9 cellular contexts compared by ENCODE assay signal in the genomic region with DNA sequence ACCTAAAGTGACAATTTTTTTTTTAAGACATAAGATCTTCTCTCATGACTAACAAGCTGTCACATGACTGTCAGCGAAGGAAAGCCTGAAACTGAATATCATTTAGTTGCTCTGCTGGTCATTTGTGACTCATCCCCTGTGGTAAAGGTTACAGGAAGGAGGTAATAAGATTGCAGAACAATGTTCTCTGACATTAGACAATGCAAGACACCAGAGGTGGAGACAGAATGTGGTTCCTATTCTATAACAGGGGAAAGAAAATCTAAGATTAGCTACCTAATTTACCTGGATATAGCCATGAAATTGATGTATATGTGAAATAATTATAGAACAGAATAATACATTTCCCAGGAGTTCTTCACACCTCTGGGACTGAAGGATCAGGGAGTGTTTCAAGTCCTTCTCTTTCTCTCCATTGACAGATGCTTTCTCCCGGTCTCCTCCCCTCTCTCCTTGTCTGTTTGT. TPM values are rescaled to one million over a fixed set of nuclear protein-coding genes. Genes with fewer than 3 reads are reported as not detected.
A peak's percentile ranks its signal among the peaks of the same experiment; 100 is the strongest.
DNase-seq lines count a peak whose midpoint lies in the region; ATAC-seq and TF ChIP-seq lines count a peak whose summit lies in the region.
"Had no signal": no experiment of that assay in that cellular context is flagged by ENCODE, and none has a peak within 500 bp of the region (broad histone marks: within the 10 kb centered on the region; RNA-seq: fewer than 3 reads in every experiment).

No MANE protein-coding gene starts in this region.

- intact Hi-C loops in Panc1 (cut with micrococcal nuclease; ENCODE audit: unreplicated experiment) = no loop called here

- no peaks in the 10 kb centered on the region for H3K27me3 Mint-ChIP-seq in activated naive CD4-positive, alpha-beta T cell treated with anti-CD3 and anti-CD28 coated beads, Interleukin-2, amount 10 ng/mL, durations not matched to agents 7 days and 5 days

- no peak overlapping the region for H3K27ac Mint-ChIP-seq in activated naive CD4-positive, alpha-beta T cell treated with anti-CD3 and anti-CD28 coated beads, Interleukin-2, amount 50 U/mL, for 72 hours
- no peak overlapping the region for H3K27ac Mint-ChIP-seq in activated naive CD4-positive, alpha-beta T cell treated with anti-CD3 and anti-CD28 coated beads, Interleukin-2, amount 10 ng/mL, durations not matched to agents 7 days and 5 days
- H3K27ac Mint-ChIP-seq: activated naive CD4-positive, alpha-beta T cell treated with anti-CD3 and anti-CD28 coated beads, Interleukin-2, amount 50 U/mL, for 24 hours had no signal

- CTCF ChIA-PET in activated naive CD4-positive, alpha-beta T cell treated with anti-CD3 and anti-CD28 coated beads, Interleukin-2, amount 10 ng/mL, durations not matched to agents 7 days and 5 days (lab: Charles Lee) = no interaction called here
- CTCF ChIA-PET in Panc1 (lab: Charles Lee) = no interaction called here

- POLR2A ChIA-PET in Panc1 (lab: Charles Lee) = no interaction called here

- no peak for TF ChIP-seq CTCF in Panc1 (IDR thresholded peaks at IDR 0.05)

- no peaks in the 10 kb centered on the region for H3K9me3 Mint-ChIP-seq in activated naive CD4-positive, alpha-beta T cell treated with anti-CD3 and anti-CD28 coated beads, Interleukin-2, amount 50 U/mL, for 72 hours
- no peaks in the 10 kb centered on the region for H3K9me3 Mint-ChIP-seq in activated naive CD4-positive, alpha-beta T cell treated with anti-CD3 and anti-CD28 coated beads, Interleukin-2, amount 10 ng/mL, durations not matched to agents 7 days and 5 days
- H3K9me3 Mint-ChIP-seq: activated naive CD4-positive, alpha-beta T cell treated with anti-CD3 and anti-CD28 coated beads, Interleukin-2, amount 50 U/mL, for 24 hours had no signal

- in situ Hi-C loops in Panc1 (cut with HindIII; ENCODE audit: low pct_unique_long_range_greater_than_20kb, low sequenced_read_pairs) = no loop called here

- peak; percentile 97 to 99 for ATAC-seq in activated naive CD4-positive, alpha-beta T cell treated with anti-CD3 and anti-CD28 coated beads, Interleukin-2, amount 50 U/mL, for 72 hours
- ATAC-seq in HG02981 (IDR thresholded peaks at IDR 0.05; ENCODE audit: unreplicated experiment) = peak; percentile 98
- ATAC-seq in Panc1 = no peak

- H3K27ac ChIP-seq in Panc1 (ENCODE audit: low read length) = no peak overlapping the region

- H3K4me3 ChIP-seq in Panc1 (ENCODE audit: low read depth in 2 of 2, low read length in 2 of 2) = no peak overlapping the region

- no peaks in the 10 kb centered on the region for H3K9me3 ChIP-seq in Panc1 (ENCODE audit: control insufficient read depth, insufficient read depth, low read depth, low read length)

- H3K4me3 Mint-ChIP-seq in activated naive CD4-positive, alpha-beta T cell treated with anti-CD3 and anti-CD28 coated beads, Interleukin-2, amount 10 ng/mL, durations not matched to agents 7 days and 5 days = no peak overlapping the region
- H3K4me3 Mint-ChIP-seq: activated naive CD4-positive, alpha-beta T cell treated with anti-CD3 and anti-CD28 coated beads, Interleukin-2, amount 50 U/mL, for 24 hours had no signal

- H3K36me3 ChIP-seq in Panc1 (ENCODE audit: control insufficient read depth, insufficient read depth, low read length) = no peaks in the 10 kb centered on the region

- no peaks in the 10 kb centered on the region for H3K36me3 Mint-ChIP-seq in activated naive CD4-positive, alpha-beta T cell treated with anti-CD3 and anti-CD28 coated beads, Interleukin-2, amount 50 U/mL, for 72 hours
- no peaks in the 10 kb centered on the region for H3K36me3 Mint-ChIP-seq in activated naive CD4-positive, alpha-beta T cell treated with anti-CD3 and anti-CD28 coated beads, Interleukin-2, amount 10 ng/mL, durations not matched to agents 7 days and 5 days
- H3K36me3 Mint-ChIP-seq: activated naive CD4-positive, alpha-beta T cell treated with anti-CD3 and anti-CD28 coated beads, Interleukin-2, amount 50 U/mL, for 24 hours had no signal

- no peaks in the 10 kb centered on the region for H3K27me3 ChIP-seq in Panc1 (ENCODE audit: control insufficient read depth, insufficient read depth, low read length)

- H3K4me1 ChIP-seq in Panc1 (ENCODE audit: control insufficient read depth, insufficient read depth, low read length) = no peaks in the 10 kb centered on the region

- H3K4me1 Mint-ChIP-seq in activated naive CD4-positive, alpha-beta T cell treated with anti-CD3 and anti-CD28 coated beads, Interleukin-2, amount 10 ng/mL, durations not matched to agents 7 days and 5 days = peaks cover 8% of the 10 kb centered on the region

- peak in 1 of 2 donors; percentile 5 for DNase-seq in activated naive CD4-positive, alpha-beta T cell treated with anti-CD3 and anti-CD28 coated beads, Interleukin-2, amount 50 U/mL, for 72 hours (ENCODE audit: low spot score in 2 of 2)
- DNase-seq in activated naive CD4-positive, alpha-beta T cell treated with anti-CD3 and anti-CD28 coated beads, Interleukin-2, amount 10 ng/mL, durations not matched to agents 7 days and 5 days = no peak
- DNase-seq in Panc1 (ENCODE audit: low read depth, low spot score) = peak; percentile 67
- DNase-seq in fibroblast of the conjunctiva (ENCODE audit: low read depth) = peak; percentile 61
- DNase-seq in NCI-H526 (lab: John Stamatoyannopoulos, UW) = no peak
- DNase-seq in hypothalamus (lab: John Stamatoyannopoulos, UW) = no peak
- DNase-seq in stimulated activated CD4-positive, alpha-beta T cell treated with anti-CD3 and anti-CD28 coated beads, Interleukin-4, amount 100 ng/mL, for 4 hours = no peak

- BruUV-seq in Panc1 (replicated peaks; lab: Mats Ljungman, UMichigan) = no TSS peak

RNA-seq across cellular contexts. Expression of gene LRGUK, which starts 47.7 kb away (rescaled TPM):
- total RNA-seq in activated naive CD4-positive, alpha-beta T cell treated with anti-CD3 and anti-CD28 coated beads, Interleukin-2, amount 50 U/mL, for 72 hours = under 1 TPM; 0.36 to 0.41 TPM
- total RNA-seq in Panc1 (2021; ENCODE audit: unreplicated experiment) = 0.23 TPM
- 0.08 TPM for polyA plus RNA-seq in Panc1 (2012; ENCODE audit: insufficient read length)

Comparison
In these comparisons a context has a peak if more than half of its experiments do, and no peak if none do; other contexts are left out.
1. DNase-seq: peak in Panc1 (single experiment) and fibroblast of the conjunctiva (single experiment); none in activated naive CD4-positive, alpha-beta T cell treated with anti-CD3 and anti-CD28 coated beads, Interleukin-2, amount 10 ng/mL, durations not matched to agents 7 days and 5 days (single experiment), NCI-H526 (0 of 2), hypothalamus (0 of 51) and stimulated activated CD4-positive, alpha-beta T cell treated with anti-CD3 and anti-CD28 coated beads, Interleukin-4, amount 100 ng/mL, for 4 hours (0 of 2).